Comparison of ENCODE assay signal across 1 cellular context in the genomic region with DNA sequence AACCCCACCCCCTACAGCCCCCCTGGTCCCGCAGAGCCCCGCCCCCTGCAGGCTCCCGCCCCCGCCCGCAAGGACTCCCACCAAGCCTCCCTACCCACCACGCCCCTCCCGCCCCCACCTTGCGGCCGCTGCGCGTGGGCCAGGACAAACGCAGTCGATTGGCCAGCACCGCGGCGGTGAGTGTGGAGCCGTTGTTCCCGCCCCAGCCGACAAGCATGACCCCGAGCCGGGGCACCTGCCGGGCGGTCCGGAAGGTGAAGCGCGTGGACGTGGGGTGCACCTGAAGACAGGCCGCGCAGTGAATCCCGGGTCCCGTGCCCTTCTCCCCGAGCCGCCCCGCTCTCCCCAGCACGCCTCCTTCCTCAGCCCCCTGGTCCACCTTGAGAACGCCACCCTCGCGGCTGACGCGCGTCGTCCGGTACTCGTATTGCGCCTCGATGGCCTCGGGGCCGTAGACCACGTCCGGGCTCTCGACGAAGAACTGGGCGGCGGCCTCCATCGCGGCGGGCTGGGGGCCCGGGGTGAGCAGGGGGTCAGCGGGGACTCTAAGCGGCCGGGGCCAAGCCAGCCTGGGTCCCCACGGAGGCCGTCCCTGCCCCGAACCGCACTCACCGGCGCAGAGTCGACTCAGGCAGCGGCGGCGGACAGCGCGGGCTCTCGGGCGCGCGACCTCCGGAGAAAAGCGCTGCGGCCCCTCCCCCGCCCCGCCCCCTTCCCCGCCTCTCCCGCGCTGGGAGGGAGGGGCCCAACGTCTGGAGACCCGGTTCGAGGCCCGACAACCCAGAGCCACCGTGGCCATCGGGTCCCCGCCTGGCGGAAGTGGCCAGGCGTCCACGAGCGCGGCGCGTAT.
TF ChIP-seq lines count a peak whose summit lies in the region.

TSS of gene ISYNA1 (minus strand) at position 653 of the 850 bp plus-strand sequence. CDS start at position 499, 154 bp downstream.

TF ChIP-seq in HEK293, 187 proteins besides CTCF, POLR2A, EP300 and RAD21 (continued from another document and continues in another):
- no peak for TF ChIP-seq ZNF24 (tag by site-specific recombination; IDR thresholded peaks at IDR 0.05)
- TF ChIP-seq, protein P1, sequence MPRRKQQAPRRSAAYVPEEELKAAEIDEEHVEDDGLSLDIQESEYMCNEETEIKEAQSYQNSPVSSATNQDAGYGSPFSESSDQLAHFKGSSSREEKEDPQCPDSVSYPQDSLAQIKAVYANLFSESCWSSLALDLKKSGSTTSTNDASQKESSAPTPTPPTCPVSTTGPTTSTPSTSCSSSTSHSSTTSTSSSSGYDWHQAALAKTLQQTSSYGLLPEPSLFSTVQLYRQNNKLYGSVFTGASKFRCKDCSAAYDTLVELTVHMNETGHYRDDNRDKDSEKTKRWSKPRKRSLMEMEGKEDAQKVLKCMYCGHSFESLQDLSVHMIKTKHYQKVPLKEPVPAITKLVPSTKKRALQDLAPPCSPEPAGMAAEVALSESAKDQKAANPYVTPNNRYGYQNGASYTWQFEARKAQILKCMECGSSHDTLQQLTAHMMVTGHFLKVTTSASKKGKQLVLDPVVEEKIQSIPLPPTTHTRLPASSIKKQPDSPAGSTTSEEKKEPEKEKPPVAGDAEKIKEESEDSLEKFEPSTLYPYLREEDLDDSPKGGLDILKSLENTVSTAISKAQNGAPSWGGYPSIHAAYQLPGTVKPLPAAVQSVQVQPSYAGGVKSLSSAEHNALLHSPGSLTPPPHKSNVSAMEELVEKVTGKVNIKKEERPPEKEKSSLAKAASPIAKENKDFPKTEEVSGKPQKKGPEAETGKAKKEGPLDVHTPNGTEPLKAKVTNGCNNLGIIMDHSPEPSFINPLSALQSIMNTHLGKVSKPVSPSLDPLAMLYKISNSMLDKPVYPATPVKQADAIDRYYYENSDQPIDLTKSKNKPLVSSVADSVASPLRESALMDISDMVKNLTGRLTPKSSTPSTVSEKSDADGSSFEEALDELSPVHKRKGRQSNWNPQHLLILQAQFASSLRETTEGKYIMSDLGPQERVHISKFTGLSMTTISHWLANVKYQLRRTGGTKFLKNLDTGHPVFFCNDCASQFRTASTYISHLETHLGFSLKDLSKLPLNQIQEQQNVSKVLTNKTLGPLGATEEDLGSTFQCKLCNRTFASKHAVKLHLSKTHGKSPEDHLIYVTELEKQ (tag by site-specific recombination; IDR thresholded peaks at IDR 0.05; ENCODE audit: borderline replicate concordance), result peak; percentile 41; the same call in 1 of the 2 replicates
- TF ChIP-seq ZBTB21 (tag by site-specific recombination; IDR thresholded peaks at IDR 0.05), result no peak
- no peak for TF ChIP-seq ZNF48 (tag by site-specific recombination; IDR thresholded peaks at IDR 0.05)
- TF ChIP-seq ZNF501 (tag by site-specific recombination; IDR thresholded peaks at IDR 0.05), result 0 out of 2 replicates have a peak, but pooled peaks have one; percentile 23
- peak; percentile 29 for TF ChIP-seq ZEB2 (tag by site-specific recombination; IDR thresholded peaks at IDR 0.05)
- no peak; the same call in 1 of the 2 replicates for TF ChIP-seq GLI4 (tag by site-specific recombination; IDR thresholded peaks at IDR 0.05)
- TF ChIP-seq ZNF670 (tag by site-specific recombination; IDR thresholded peaks at IDR 0.05; ENCODE audit: low read depth), result no peak
- TF ChIP-seq ZNF274 (IDR thresholded peaks at IDR 0.05; ENCODE audit: low read length), result no peak
- no peak for TF ChIP-seq ZNF274 (tag by site-specific recombination; IDR thresholded peaks at IDR 0.05; ENCODE audit: borderline replicate concordance)
- no peak; the same call in 1 of the 2 replicates for TF ChIP-seq ZNF785 (tag by site-specific recombination; IDR thresholded peaks at IDR 0.05)
- TF ChIP-seq ZNF521 (tag by site-specific recombination; IDR thresholded peaks at IDR 0.05), result no peak
- TF ChIP-seq ZNF335 (tag by site-specific recombination; conservative IDR thresholded peaks at IDR 0.05), result peak; percentile 34
- TF ChIP-seq ZNF354C (tag by site-specific recombination; IDR thresholded peaks at IDR 0.05; ENCODE audit: borderline replicate concordance, low read depth), result no peak
- no peak for TF ChIP-seq HOXD13 (CRISPR knock-in tag; IDR thresholded peaks at IDR 0.05; ENCODE audit: borderline replicate concordance)
- no peak for TF ChIP-seq ZNF677 (tag by site-specific recombination; IDR thresholded peaks at IDR 0.05)
- TF ChIP-seq ZNF266 (tag by site-specific recombination; IDR thresholded peaks at IDR 0.05; ENCODE audit: low read depth), result no peak
- TF ChIP-seq, protein P2, sequence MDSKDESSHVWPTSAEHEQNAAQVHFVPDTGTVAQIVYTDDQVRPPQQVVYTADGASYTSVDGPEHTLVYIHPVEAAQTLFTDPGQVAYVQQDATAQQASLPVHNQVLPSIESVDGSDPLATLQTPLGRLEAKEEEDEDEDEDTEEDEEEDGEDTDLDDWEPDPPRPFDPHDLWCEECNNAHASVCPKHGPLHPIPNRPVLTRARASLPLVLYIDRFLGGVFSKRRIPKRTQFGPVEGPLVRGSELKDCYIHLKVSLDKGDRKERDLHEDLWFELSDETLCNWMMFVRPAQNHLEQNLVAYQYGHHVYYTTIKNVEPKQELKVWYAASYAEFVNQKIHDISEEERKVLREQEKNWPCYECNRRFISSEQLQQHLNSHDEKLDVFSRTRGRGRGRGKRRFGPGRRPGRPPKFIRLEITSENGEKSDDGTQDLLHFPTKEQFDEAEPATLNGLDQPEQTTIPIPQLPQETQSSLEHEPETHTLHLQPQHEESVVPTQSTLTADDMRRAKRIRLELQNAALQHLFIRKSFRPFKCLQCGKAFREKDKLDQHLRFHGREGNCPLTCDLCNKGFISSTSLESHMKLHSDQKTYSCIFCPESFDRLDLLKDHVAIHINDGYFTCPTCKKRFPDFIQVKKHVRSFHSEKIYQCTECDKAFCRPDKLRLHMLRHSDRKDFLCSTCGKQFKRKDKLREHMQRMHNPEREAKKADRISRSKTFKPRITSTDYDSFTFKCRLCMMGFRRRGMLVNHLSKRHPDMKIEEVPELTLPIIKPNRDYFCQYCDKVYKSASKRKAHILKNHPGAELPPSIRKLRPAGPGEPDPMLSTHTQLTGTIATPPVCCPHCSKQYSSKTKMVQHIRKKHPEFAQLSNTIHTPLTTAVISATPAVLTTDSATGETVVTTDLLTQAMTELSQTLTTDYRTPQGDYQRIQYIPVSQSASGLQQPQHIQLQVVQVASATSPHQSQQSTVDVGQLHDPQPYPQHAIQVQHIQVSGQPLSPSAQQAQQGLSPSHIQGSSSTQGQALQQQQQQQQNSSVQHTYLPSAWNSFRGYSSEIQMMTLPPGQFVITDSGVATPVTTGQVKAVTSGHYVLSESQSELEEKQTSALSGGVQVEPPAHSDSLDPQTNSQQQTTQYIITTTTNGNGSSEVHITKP (tag by site-specific recombination; IDR thresholded peaks at IDR 0.05), result no peak
- no peak for TF ChIP-seq ZNF513 (tag by site-specific recombination; IDR thresholded peaks at IDR 0.05)
- TF ChIP-seq, protein P3, sequence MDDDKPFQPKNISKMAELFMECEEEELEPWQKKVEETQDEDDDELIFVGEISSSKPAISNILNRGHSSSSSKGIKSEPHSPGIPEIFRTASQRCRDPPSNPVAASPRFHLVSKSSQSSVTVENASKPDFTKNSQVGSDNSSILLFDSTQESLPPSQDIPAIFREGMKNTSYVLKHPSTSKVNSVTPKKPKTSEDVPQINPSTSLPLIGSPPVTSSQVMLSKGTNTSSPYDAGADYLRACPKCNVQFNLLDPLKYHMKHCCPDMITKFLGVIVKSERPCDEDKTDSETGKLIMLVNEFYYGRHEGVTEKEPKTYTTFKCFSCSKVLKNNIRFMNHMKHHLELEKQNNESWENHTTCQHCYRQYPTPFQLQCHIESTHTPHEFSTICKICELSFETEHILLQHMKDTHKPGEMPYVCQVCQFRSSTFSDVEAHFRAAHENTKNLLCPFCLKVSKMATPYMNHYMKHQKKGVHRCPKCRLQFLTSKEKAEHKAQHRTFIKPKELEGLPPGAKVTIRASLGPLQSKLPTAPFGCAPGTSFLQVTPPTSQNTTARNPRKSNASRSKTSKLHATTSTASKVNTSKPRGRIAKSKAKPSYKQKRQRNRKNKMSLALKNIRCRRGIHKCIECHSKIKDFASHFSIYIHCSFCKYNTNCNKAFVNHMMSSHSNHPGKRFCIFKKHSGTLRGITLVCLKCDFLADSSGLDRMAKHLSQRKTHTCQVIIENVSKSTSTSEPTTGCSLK (tag by site-specific recombination; IDR thresholded peaks at IDR 0.05), result no peak
- TF ChIP-seq ZNF621 (tag by site-specific recombination; IDR thresholded peaks at IDR 0.05), result no peak
- TF ChIP-seq ZNF133 (tag by site-specific recombination; IDR thresholded peaks at IDR 0.05), result no peak
- no peak for TF ChIP-seq HOXC10 (CRISPR knock-in tag; IDR thresholded peaks at IDR 0.05)
- TF ChIP-seq ZNF654 (tag by site-specific recombination; IDR thresholded peaks at IDR 0.05; ENCODE audit: low read depth), result no peak
- TF ChIP-seq ZNF830 (tag by site-specific recombination; IDR thresholded peaks at IDR 0.05; ENCODE audit: low read depth), result no peak
- TF ChIP-seq ZNF768 (tag by site-specific recombination; IDR thresholded peaks at IDR 0.05), result no peak
- TF ChIP-seq EGR2 (tag by site-specific recombination; IDR thresholded peaks at IDR 0.05; ENCODE audit: low read depth), result peak; percentile 62
- TF ChIP-seq ZNF549 (tag by site-specific recombination; IDR thresholded peaks at IDR 0.05), result no peak
- TF ChIP-seq BCL11B (tag by site-specific recombination; IDR thresholded peaks at IDR 0.05; ENCODE audit: low read depth), result peak; percentile 85
- peak; percentile 48; the same call in 1 of the 2 replicates for TF ChIP-seq KLF1 (tag by site-specific recombination; IDR thresholded peaks at IDR 0.05)
- TF ChIP-seq ZNF560 (tag by site-specific recombination; IDR thresholded peaks at IDR 0.05; ENCODE audit: borderline replicate concordance), result no peak
- TF ChIP-seq, protein P4, sequence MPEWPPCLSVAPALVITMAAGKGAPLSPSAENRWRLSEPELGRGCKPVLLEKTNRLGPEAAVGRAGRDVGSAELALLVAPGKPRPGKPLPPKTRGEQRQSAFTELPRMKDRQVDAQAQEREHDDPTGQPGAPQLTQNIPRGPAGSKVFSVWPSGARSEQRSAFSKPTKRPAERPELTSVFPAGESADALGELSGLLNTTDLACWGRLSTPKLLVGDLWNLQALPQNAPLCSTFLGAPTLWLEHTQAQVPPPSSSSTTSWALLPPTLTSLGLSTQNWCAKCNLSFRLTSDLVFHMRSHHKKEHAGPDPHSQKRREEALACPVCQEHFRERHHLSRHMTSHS (tag by site-specific recombination; IDR thresholded peaks at IDR 0.05), result no peak
- no peak for TF ChIP-seq ZNF585B (tag by site-specific recombination; IDR thresholded peaks at IDR 0.05)
- TF ChIP-seq ZNF837 (tag by site-specific recombination; IDR thresholded peaks at IDR 0.05), result 0 out of 2 replicates have a peak, but pooled peaks have one; percentile 54
- TF ChIP-seq ZNF114 (tag by site-specific recombination; IDR thresholded peaks at IDR 0.05), result no peak
- no peak for TF ChIP-seq ZNF366 (tag by site-specific recombination; conservative IDR thresholded peaks at IDR 0.05)
- TF ChIP-seq ZNF701 (tag by site-specific recombination; IDR thresholded peaks at IDR 0.05), result no peak
- peak; percentile 83; the same call in 1 of the 2 replicates for TF ChIP-seq KLF10 (tag by site-specific recombination; IDR thresholded peaks at IDR 0.05)
- no peak for TF ChIP-seq ZNF514 (tag by site-specific recombination; IDR thresholded peaks at IDR 0.05)
- no peak for TF ChIP-seq ZNF214 (tag by site-specific recombination; IDR thresholded peaks at IDR 0.05; ENCODE audit: borderline replicate concordance)
- 0 out of 2 replicates have a peak, but pooled peaks have one; percentile 21 for TF ChIP-seq ZNF639 (tag by site-specific recombination; IDR thresholded peaks at IDR 0.05)
- no peak for TF ChIP-seq ZNF660 (tag by site-specific recombination; IDR thresholded peaks at IDR 0.05)
- no peak for TF ChIP-seq IKZF3 (tag by site-specific recombination; IDR thresholded peaks at IDR 0.05)
- TF ChIP-seq ZBTB48 (tag by site-specific recombination; IDR thresholded peaks at IDR 0.05), result peak; percentile 59
- no peak for TF ChIP-seq ZNF426 (tag by site-specific recombination; IDR thresholded peaks at IDR 0.05)
- TF ChIP-seq ZNF596 (tag by site-specific recombination; IDR thresholded peaks at IDR 0.05), result no peak
- no peak for TF ChIP-seq ZNF155 (tag by site-specific recombination; IDR thresholded peaks at IDR 0.05)
- TF ChIP-seq PRDM6 (tag by site-specific recombination; IDR thresholded peaks at IDR 0.05), result no peak
- TF ChIP-seq ZNF747 (tag by site-specific recombination; IDR thresholded peaks at IDR 0.05), result no peak
- no peak for TF ChIP-seq HOXA7 (CRISPR knock-in tag; IDR thresholded peaks at IDR 0.05; ENCODE audit: borderline replicate concordance)
- no peak for TF ChIP-seq ZBTB1 (tag by site-specific recombination; IDR thresholded peaks at IDR 0.05)
- no peak for TF ChIP-seq ZNF394 (tag by site-specific recombination; IDR thresholded peaks at IDR 0.05; ENCODE audit: borderline replicate concordance)
- no peak for TF ChIP-seq MEIS1 (CRISPR knock-in tag; IDR thresholded peaks at IDR 0.05; ENCODE audit: borderline replicate concordance)
